Comparison of ENCODE assay signal across 1 cellular context in genomic region chr3:40417845-40418543, GRCh38.
TF ChIP-seq lines count a peak whose summit lies in the region.

No MANE protein-coding gene starts in this region.

TF ChIP-seq in K562, 482 proteins besides CTCF, POLR2A, EP300 and RAD21 (continued from another document and continues in another):
- TF ChIP-seq ZNF318 (IDR thresholded peaks at IDR 0.05; ENCODE audit: borderline replicate concordance in 1 of 2, low read depth in 1 of 2) = no peak
- TF ChIP-seq RFX5 (IDR thresholded peaks at IDR 0.05; ENCODE audit: low read depth, low read length) = no peak
- TF ChIP-seq, protein P1, sequence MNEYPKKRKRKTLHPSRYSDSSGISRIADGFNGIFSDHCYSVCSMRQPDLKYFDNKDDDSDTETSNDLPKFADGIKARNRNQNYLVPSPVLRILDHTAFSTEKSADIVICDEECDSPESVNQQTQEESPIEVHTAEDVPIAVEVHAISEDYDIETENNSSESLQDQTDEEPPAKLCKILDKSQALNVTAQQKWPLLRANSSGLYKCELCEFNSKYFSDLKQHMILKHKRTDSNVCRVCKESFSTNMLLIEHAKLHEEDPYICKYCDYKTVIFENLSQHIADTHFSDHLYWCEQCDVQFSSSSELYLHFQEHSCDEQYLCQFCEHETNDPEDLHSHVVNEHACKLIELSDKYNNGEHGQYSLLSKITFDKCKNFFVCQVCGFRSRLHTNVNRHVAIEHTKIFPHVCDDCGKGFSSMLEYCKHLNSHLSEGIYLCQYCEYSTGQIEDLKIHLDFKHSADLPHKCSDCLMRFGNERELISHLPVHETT (CRISPR knock-in tag; conservative IDR thresholded peaks at IDR 0.05 in 1 of 2, IDR thresholded peaks at IDR 0.05 in 1 of 2) = no peak
- no peak for TF ChIP-seq MECOM (CRISPR knock-in tag; IDR thresholded peaks at IDR 0.05)
- TF ChIP-seq PREB (CRISPR knock-in tag; IDR thresholded peaks at IDR 0.05) = 0 out of 2 replicates have a peak, but pooled peaks have one; percentile 91
- no peak for TF ChIP-seq HMG20B (CRISPR knock-in tag; IDR thresholded peaks at IDR 0.05)
- TF ChIP-seq FOS (IDR thresholded peaks at IDR 0.05; ENCODE audit: extremely low read depth, insufficient read length) = no peak
- TF ChIP-seq GATA2 (CRISPR knock-in tag; IDR thresholded peaks at IDR 0.05) = peak; percentile 74
- no peak for TF ChIP-seq TCF7L2 (IDR thresholded peaks at IDR 0.05; ENCODE audit: low read depth, low read length)
- TF ChIP-seq MYC (IDR thresholded peaks at IDR 0.05; ENCODE audit: low read depth, low read length) = peak; percentile 55; the same call in 1 of the 2 replicates
- no peak for TF ChIP-seq MYC (CRISPR knock-in tag; IDR thresholded peaks at IDR 0.05; ENCODE audit: borderline replicate concordance, low read depth)
- TF ChIP-seq ZFPM2 (CRISPR knock-in tag; IDR thresholded peaks at IDR 0.05) = no peak
- no peak for TF ChIP-seq CREBBP (IDR thresholded peaks at IDR 0.05; ENCODE audit: low read depth, low read length)
- TF ChIP-seq KAT8 (IDR thresholded peaks at IDR 0.05; ENCODE audit: low read depth) = no peak
- TF ChIP-seq NR2C2 (CRISPR knock-in tag; IDR thresholded peaks at IDR 0.05) = no peak
- TF ChIP-seq NR2C2 (tag; IDR thresholded peaks at IDR 0.05) = peak; percentile 59; the same call in 1 of the 2 replicates
- TF ChIP-seq FOXP4 (CRISPR knock-in tag; IDR thresholded peaks at IDR 0.05; ENCODE audit: borderline replicate concordance) = no peak
- peak; percentile 95 for TF ChIP-seq ESRRA (IDR thresholded peaks at IDR 0.05; ENCODE audit: borderline replicate concordance, low read depth)
- TF ChIP-seq, protein P2, sequence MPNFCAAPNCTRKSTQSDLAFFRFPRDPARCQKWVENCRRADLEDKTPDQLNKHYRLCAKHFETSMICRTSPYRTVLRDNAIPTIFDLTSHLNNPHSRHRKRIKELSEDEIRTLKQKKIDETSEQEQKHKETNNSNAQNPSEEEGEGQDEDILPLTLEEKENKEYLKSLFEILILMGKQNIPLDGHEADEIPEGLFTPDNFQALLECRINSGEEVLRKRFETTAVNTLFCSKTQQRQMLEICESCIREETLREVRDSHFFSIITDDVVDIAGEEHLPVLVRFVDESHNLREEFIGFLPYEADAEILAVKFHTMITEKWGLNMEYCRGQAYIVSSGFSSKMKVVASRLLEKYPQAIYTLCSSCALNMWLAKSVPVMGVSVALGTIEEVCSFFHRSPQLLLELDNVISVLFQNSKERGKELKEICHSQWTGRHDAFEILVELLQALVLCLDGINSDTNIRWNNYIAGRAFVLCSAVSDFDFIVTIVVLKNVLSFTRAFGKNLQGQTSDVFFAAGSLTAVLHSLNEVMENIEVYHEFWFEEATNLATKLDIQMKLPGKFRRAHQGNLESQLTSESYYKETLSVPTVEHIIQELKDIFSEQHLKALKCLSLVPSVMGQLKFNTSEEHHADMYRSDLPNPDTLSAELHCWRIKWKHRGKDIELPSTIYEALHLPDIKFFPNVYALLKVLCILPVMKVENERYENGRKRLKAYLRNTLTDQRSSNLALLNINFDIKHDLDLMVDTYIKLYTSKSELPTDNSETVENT (CRISPR knock-in tag; IDR thresholded peaks at IDR 0.05) = no peak
- no peak for TF ChIP-seq ZNF507 (tag; conservative IDR thresholded peaks at IDR 0.05)
- no peak for TF ChIP-seq THRAP3 (IDR thresholded peaks at IDR 0.05; ENCODE audit: borderline replicate concordance)
- no peak for TF ChIP-seq ZNF277 (CRISPR knock-in tag; IDR thresholded peaks at IDR 0.05; ENCODE audit: borderline replicate concordance)
- no peak for TF ChIP-seq KAT7 (CRISPR knock-in tag; IDR thresholded peaks at IDR 0.05; ENCODE audit: borderline replicate concordance)
- TF ChIP-seq, protein P3, sequence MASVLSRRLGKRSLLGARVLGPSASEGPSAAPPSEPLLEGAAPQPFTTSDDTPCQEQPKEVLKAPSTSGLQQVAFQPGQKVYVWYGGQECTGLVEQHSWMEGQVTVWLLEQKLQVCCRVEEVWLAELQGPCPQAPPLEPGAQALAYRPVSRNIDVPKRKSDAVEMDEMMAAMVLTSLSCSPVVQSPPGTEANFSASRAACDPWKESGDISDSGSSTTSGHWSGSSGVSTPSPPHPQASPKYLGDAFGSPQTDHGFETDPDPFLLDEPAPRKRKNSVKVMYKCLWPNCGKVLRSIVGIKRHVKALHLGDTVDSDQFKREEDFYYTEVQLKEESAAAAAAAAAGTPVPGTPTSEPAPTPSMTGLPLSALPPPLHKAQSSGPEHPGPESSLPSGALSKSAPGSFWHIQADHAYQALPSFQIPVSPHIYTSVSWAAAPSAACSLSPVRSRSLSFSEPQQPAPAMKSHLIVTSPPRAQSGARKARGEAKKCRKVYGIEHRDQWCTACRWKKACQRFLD (CRISPR knock-in tag; IDR thresholded peaks at IDR 0.05) = no peak
- TF ChIP-seq ZNF140 (CRISPR knock-in tag; IDR thresholded peaks at IDR 0.05) = no peak
- no peak for TF ChIP-seq SIN3A (IDR thresholded peaks at IDR 0.05; ENCODE audit: borderline replicate concordance in 2 of 2, control insufficient read depth in 1 of 2, low read depth in 2 of 2, low read length in 2 of 2)
- TF ChIP-seq, protein P4, sequence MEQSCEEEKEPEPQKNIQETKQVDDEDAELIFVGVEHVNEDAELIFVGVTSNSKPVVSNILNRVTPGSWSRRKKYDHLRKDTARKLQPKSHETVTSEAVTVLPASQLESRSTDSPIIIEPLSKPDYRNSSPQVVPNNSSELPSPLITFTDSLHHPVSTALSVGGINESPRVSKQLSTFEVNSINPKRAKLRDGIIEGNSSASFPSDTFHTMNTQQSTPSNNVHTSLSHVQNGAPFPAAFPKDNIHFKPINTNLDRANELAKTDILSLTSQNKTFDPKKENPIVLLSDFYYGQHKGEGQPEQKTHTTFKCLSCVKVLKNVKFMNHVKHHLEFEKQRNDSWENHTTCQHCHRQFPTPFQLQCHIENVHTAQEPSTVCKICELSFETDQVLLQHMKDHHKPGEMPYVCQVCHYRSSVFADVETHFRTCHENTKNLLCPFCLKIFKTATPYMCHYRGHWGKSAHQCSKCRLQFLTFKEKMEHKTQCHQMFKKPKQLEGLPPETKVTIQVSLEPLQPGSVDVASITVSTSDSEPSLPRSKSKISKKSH (CRISPR knock-in tag; IDR thresholded peaks at IDR 0.05) = no peak
- TF ChIP-seq MEF2A (IDR thresholded peaks at IDR 0.05; ENCODE audit: control insufficient read depth, low read depth, low read length) = no peak
- TF ChIP-seq, protein P5, sequence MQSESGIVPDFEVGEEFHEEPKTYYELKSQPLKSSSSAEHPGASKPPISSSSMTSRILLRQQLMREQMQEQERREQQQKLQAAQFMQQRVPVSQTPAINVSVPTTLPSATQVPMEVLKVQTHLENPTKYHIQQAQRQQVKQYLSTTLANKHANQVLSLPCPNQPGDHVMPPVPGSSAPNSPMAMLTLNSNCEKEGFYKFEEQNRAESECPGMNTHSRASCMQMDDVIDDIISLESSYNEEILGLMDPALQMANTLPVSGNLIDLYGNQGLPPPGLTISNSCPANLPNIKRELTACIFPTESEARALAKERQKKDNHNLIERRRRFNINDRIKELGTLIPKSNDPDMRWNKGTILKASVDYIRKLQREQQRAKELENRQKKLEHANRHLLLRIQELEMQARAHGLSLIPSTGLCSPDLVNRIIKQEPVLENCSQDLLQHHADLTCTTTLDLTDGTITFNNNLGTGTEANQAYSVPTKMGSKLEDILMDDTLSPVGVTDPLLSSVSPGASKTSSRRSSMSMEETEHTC (IDR thresholded peaks at IDR 0.05) = no peak
- TF ChIP-seq MCM5 (IDR thresholded peaks at IDR 0.05; ENCODE audit: low read depth) = no peak
- TF ChIP-seq RAD51 (IDR thresholded peaks at IDR 0.05; ENCODE audit: borderline replicate concordance, low read depth) = no peak
- TF ChIP-seq ZNF282 (CRISPR knock-in tag; IDR thresholded peaks at IDR 0.05) = no peak
- TF ChIP-seq, protein P6, sequence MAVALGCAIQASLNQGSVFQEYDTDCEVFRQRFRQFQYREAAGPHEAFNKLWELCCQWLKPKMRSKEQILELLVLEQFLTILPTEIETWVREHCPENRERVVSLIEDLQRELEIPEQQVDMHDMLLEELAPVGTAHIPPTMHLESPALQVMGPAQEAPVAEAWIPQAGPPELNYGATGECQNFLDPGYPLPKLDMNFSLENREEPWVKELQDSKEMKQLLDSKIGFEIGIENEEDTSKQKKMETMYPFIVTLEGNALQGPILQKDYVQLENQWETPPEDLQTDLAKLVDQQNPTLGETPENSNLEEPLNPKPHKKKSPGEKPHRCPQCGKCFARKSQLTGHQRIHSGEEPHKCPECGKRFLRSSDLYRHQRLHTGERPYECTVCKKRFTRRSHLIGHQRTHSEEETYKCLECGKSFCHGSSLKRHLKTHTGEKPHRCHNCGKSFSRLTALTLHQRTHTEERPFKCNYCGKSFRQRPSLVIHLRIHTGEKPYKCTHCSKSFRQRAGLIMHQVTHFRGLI (CRISPR knock-in tag; IDR thresholded peaks at IDR 0.05) = no peak
- TF ChIP-seq SMAD2 (IDR thresholded peaks at IDR 0.05; ENCODE audit: low read depth, low read length) = no peak
